ENCODE assay signal across 27 cellular contexts in genomic region chr15:27509014-27509413, GRCh38.
"Had no signal": no experiment of that assay in that cellular context is flagged by ENCODE, and none has a peak within 500 bp of the region (broad histone marks: within the 10 kb centered on the region; RNA-seq: fewer than 3 reads in every experiment).

No MANE protein-coding gene starts in this region.

- ATAC-seq: natural killer cell; sciatic nerve; stimulated activated naive B cell treated with anti-CD40 and anti-IgM and Interleukin-4, amounts not matched to agents 10 μg/mL and 1 μg/mL and 100 μg/mL, for 72 hours; stimulated activated naive CD8-positive, alpha-beta T cell treated with anti-CD3 and anti-CD28 coated beads, Interleukin-15, Interleukin-2, amounts not matched to agents 100 U/mL and 50 U/mL, for 24 hours had no signal

- H3K4me1 Mint-ChIP-seq: naive B cell; natural killer cell; nephron progenitor cell; stimulated activated naive B cell treated with anti-CD40 and anti-IgM and Interleukin-4, amounts not matched to agents 10 μg/mL and 1 μg/mL and 100 μg/mL, for 72 hours had no signal

- DNase-seq: islet precursor cell; left ventricle myocardium inferior; mesendoderm; naive B cell; natural killer cell; nephron progenitor cell; ovary; stimulated activated CD4-positive, alpha-beta T cell treated with anti-CD3 and anti-CD28 coated beads, Interleukin-12 subunit alpha, Interleukin-12 subunit beta, amount 100 ng/mL, for 4 hours; stimulated activated CD4-positive, alpha-beta T cell treated with anti-CD3 and anti-CD28 coated beads, Interleukin-15, amount 100 ng/mL, for 24 hours; stimulated activated CD4-positive, alpha-beta T cell treated with anti-CD3 and anti-CD28 coated beads, Interleukin-2, amount 100 ng/mL, for 24 hours; stimulated activated CD4-positive, alpha-beta T cell treated with anti-CD3 and anti-CD28 coated beads, Interleukin-4, amount 100 ng/mL, for 1 hour; stimulated activated naive B cell treated with anti-CD40 and anti-IgM and Interleukin-4, amounts not matched to agents 10 μg/mL and 1 μg/mL and 100 μg/mL, for 72 hours; stimulated activated naive CD8-positive, alpha-beta T cell treated with anti-CD3 and anti-CD28 coated beads, Interleukin-15, Interleukin-2, amounts not matched to agents 100 U/mL and 50 U/mL, for 24 hours; stomach; testis; thyroid gland; transverse colon; upper lobe of left lung had no signal

- H3K4me1 ChIP-seq: left ventricle myocardium inferior, neural progenitor cell, right atrium auricular region, stomach, testis, thyroid gland, transverse colon, upper lobe of left lung had no signal

- H3K36me3 Mint-ChIP-seq: stimulated activated naive B cell treated with anti-CD40 and anti-IgM and Interleukin-4, amounts not matched to agents 10 μg/mL and 1 μg/mL and 100 μg/mL, for 72 hours had no signal

- H3K27ac ChIP-seq: hepatocyte, left ventricle myocardium inferior, neural progenitor cell, neutrophil, ovary, right atrium auricular region, skin epidermis, stomach, testis, thyroid gland, transverse colon, upper lobe of left lung had no signal

- H3K4me3 ChIP-seq: hepatocyte, left ventricle myocardium inferior, lung, neural progenitor cell, ovary, right atrium auricular region, skin epidermis, stomach, testis, thyroid gland, transverse colon, upper lobe of left lung had no signal

- H3K4me2 ChIP-seq: hepatocyte, neural progenitor cell had no signal

- H3K27ac Mint-ChIP-seq: mesothelial cell of epicardium; natural killer cell; nephron progenitor cell; neural progenitor cell; progenitor cell of endocrine pancreas; stimulated activated naive B cell treated with anti-CD40 and anti-IgM and Interleukin-4, amounts not matched to agents 10 μg/mL and 1 μg/mL and 100 μg/mL, for 72 hours had no signal

- H3K79me2 ChIP-seq: hepatocyte had no signal

- H3K9me3 ChIP-seq: ovary, testis, thyroid gland had no signal

- H3K27me3 ChIP-seq: hepatocyte, neural progenitor cell, neutrophil, ovary, right atrium auricular region, stomach, testis, thyroid gland, transverse colon, upper lobe of left lung had no signal

- H3K9ac ChIP-seq: neural progenitor cell had no signal

- H3K4me3 Mint-ChIP-seq: mesothelial cell of epicardium; naive B cell; natural killer cell; nephron progenitor cell; neural progenitor cell; stimulated activated naive B cell treated with anti-CD40 and anti-IgM and Interleukin-4, amounts not matched to agents 10 μg/mL and 1 μg/mL and 100 μg/mL, for 72 hours had no signal

- H2AFZ ChIP-seq: hepatocyte, neural progenitor cell had no signal

- H3K27me3 Mint-ChIP-seq: naive B cell; progenitor cell of endocrine pancreas; stimulated activated naive B cell treated with anti-CD40 and anti-IgM and Interleukin-4, amounts not matched to agents 10 μg/mL and 1 μg/mL and 100 μg/mL, for 72 hours had no signal

- H3K36me3 ChIP-seq: left ventricle myocardium inferior, neutrophil, ovary, right atrium auricular region, stomach, thyroid gland, transverse colon, upper lobe of left lung had no signal
